Comparison of ENCODE assay signal across 20 cellular contexts in the genomic region with DNA sequence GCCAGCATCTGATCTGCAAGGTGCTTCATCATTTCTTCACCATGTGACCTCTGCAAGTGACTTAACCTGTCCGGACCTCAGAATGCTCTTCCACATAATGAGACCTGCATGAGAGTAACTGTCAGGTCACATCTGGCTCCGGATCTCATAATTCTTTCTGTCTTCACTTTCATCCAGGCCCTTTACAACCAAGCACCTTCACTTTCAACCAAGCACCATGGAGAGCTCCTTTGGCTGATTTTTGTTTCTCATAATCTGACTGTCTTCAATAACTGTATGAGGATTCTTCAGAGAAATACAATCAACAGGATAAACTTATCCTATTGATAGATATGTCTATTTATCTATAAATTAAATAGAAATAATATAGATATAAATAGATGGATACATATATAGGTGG.
"Had no signal": no experiment of that assay in that cellular context is flagged by ENCODE, and none has a peak within 500 bp of the region (broad histone marks: within the 10 kb centered on the region; RNA-seq: fewer than 3 reads in every experiment).

No MANE protein-coding gene starts in this region.

- H3K36me3 Mint-ChIP-seq: activated CD4-positive, alpha-beta memory T cell treated with anti-CD3 and anti-CD28 coated beads for 36 hours; activated naive CD4-positive, alpha-beta T cell treated with anti-CD3 and anti-CD28 coated beads, Interleukin-2, amount 50 U/mL, for 24 hours; mesothelial cell of epicardium; naive B cell had no signal

- H3K27me3 Mint-ChIP-seq: activated CD4-positive, alpha-beta memory T cell treated with anti-CD3 and anti-CD28 coated beads for 36 hours; activated CD4-positive, alpha-beta T cell treated with anti-CD3 and anti-CD28 coated beads, Interleukin-2, amount 10 ng/mL, durations not matched to agents 24 days and 14 days; activated naive CD4-positive, alpha-beta T cell treated with anti-CD3 and anti-CD28 coated beads, Interleukin-2, amount 50 U/mL, for 24 hours; activated naive CD8-positive, alpha-beta T cell treated with anti-CD3 and anti-CD28 coated beads, Interleukin-2, amount 50 U/mL, for 24 hours; activated T-helper 17 cell treated with anti-CD3 and anti-CD28 coated beads, Interleukin-2, amount 50 U/mL, for 72 hours; naive B cell; T-helper 17 cell had no signal

- H3K9me3 Mint-ChIP-seq: activated CD4-positive, alpha-beta T cell treated with anti-CD3 and anti-CD28 coated beads, Interleukin-2, amount 10 ng/mL, durations not matched to agents 24 days and 14 days; activated naive CD8-positive, alpha-beta T cell treated with anti-CD3 and anti-CD28 coated beads, Interleukin-2, amount 50 U/mL, for 24 hours; activated T-cell treated with anti-CD3 and anti-CD28 coated beads, Interleukin-2, amount 50 U/mL, for 4 hours; activated T-helper 17 cell treated with anti-CD3 and anti-CD28 coated beads, Interleukin-2, amount 50 U/mL, for 72 hours; mesothelial cell of epicardium had no signal

- H3K27ac Mint-ChIP-seq: activated CD4-positive, alpha-beta memory T cell treated with anti-CD3 and anti-CD28 coated beads for 36 hours; activated CD4-positive, alpha-beta T cell treated with anti-CD3 and anti-CD28 coated beads, Interleukin-2, amount 10 ng/mL, durations not matched to agents 24 days and 14 days; activated naive CD4-positive, alpha-beta T cell treated with anti-CD3 and anti-CD28 coated beads, Interleukin-2, amount 50 U/mL, for 24 hours; activated naive CD8-positive, alpha-beta T cell treated with anti-CD3 and anti-CD28 coated beads, Interleukin-2, amount 50 U/mL, for 24 hours; activated T-helper 17 cell treated with anti-CD3 and anti-CD28 coated beads, Interleukin-2, amount 50 U/mL, for 72 hours; mesothelial cell of epicardium; naive B cell; T-helper 17 cell had no signal

- H3K4me1 Mint-ChIP-seq: activated CD4-positive, alpha-beta T cell treated with anti-CD3 and anti-CD28 coated beads, Interleukin-2, amount 10 ng/mL, durations not matched to agents 24 days and 14 days; activated naive CD4-positive, alpha-beta T cell treated with anti-CD3 and anti-CD28 coated beads, Interleukin-2, amount 50 U/mL, for 24 hours; activated naive CD8-positive, alpha-beta T cell treated with anti-CD3 and anti-CD28 coated beads, Interleukin-2, amount 50 U/mL, for 24 hours; activated T-helper 17 cell treated with anti-CD3 and anti-CD28 coated beads, Interleukin-2, amount 50 U/mL, for 72 hours; mesothelial cell of epicardium; naive B cell; T-helper 17 cell had no signal

- H3K4me3 Mint-ChIP-seq: activated CD4-positive, alpha-beta memory T cell treated with anti-CD3 and anti-CD28 coated beads for 36 hours; activated CD4-positive, alpha-beta T cell treated with anti-CD3 and anti-CD28 coated beads, Interleukin-2, amount 10 ng/mL, durations not matched to agents 24 days and 14 days; activated naive CD4-positive, alpha-beta T cell treated with anti-CD3 and anti-CD28 coated beads, Interleukin-2, amount 50 U/mL, for 24 hours; activated naive CD8-positive, alpha-beta T cell treated with anti-CD3 and anti-CD28 coated beads, Interleukin-2, amount 50 U/mL, for 24 hours; activated T-cell treated with anti-CD3 and anti-CD28 coated beads, Interleukin-2, amount 50 U/mL, for 4 hours; activated T-helper 17 cell treated with anti-CD3 and anti-CD28 coated beads, Interleukin-2, amount 50 U/mL, for 72 hours; mesothelial cell of epicardium; naive B cell; T-helper 17 cell had no signal

- DNase-seq: activated CD4-positive, alpha-beta memory T cell treated with anti-CD3 and anti-CD28 coated beads for 36 hours; activated CD4-positive, alpha-beta T cell treated with anti-CD3 and anti-CD28 coated beads, Interleukin-2, amount 10 ng/mL, durations not matched to agents 24 days and 14 days; activated CD4-positive, CD25-positive, alpha-beta regulatory T cell treated with anti-CD3 and anti-CD28 coated beads, Interleukin-2, amount 50 U/mL, for 72 hours; activated CD8-positive, alpha-beta memory T cell treated with anti-CD3 and anti-CD28 coated beads, Interleukin-2, amount 50 U/mL, for 48 hours; activated gamma-delta T cell treated with Interleukin-2 at 50 U/mL for 16 hours; activated naive CD8-positive, alpha-beta T cell treated with anti-CD3 and anti-CD28 coated beads, Interleukin-2, amount 50 U/mL, for 24 hours; activated T-cell treated with anti-CD3 and anti-CD28 coated beads, Interleukin-2, amount 50 U/mL, for 4 hours; amygdala; dermis blood vessel endothelial cell; effector CD4-positive, alpha-beta T cell; esophagus squamous epithelium; left ventricle myocardium inferior; naive B cell; spleen; stimulated activated naive CD4-positive, alpha-beta T cell treated with Interleukin-2 at 50 U/mL for 16 hours; T-helper 17 cell; T1000 had no signal
